In genomic region chr16:88317619-88317977, GRCh38 we compare ENCODE assay signal across 1 cellular context.
TF ChIP-seq lines count a peak whose summit lies in the region.

No MANE protein-coding gene starts in this region.

TF ChIP-seq in IMR-90, 13 proteins besides CTCF, POLR2A, EP300 and RAD21:
- TF ChIP-seq RFX5 (IDR thresholded peaks at IDR 0.05; ENCODE audit: low read depth, low read length): no peak
- no peak for TF ChIP-seq MAZ (IDR thresholded peaks at IDR 0.05; ENCODE audit: borderline replicate concordance, low read depth, low read length)
- TF ChIP-seq FOS (IDR thresholded peaks at IDR 0.05; ENCODE audit: low read depth, low read length): no peak
- TF ChIP-seq MAFK (IDR thresholded peaks at IDR 0.05; ENCODE audit: low read depth, low read length): no peak
- no peak for TF ChIP-seq CHD1 (IDR thresholded peaks at IDR 0.05; ENCODE audit: low read depth, low read length)
- no peak for TF ChIP-seq CEBPB (IDR thresholded peaks at IDR 0.05; ENCODE audit: low read depth, low read length)
- TF ChIP-seq RCOR1 (IDR thresholded peaks at IDR 0.05; ENCODE audit: insufficient replicate concordance, low read length): no peak
- TF ChIP-seq NFE2L2 (IDR thresholded peaks at IDR 0.05; ENCODE audit: low read depth, low read length): no peak
- no peak for TF ChIP-seq MXI1 (IDR thresholded peaks at IDR 0.05; ENCODE audit: borderline replicate concordance, low read depth, low read length)
- TF ChIP-seq, protein P1, sequence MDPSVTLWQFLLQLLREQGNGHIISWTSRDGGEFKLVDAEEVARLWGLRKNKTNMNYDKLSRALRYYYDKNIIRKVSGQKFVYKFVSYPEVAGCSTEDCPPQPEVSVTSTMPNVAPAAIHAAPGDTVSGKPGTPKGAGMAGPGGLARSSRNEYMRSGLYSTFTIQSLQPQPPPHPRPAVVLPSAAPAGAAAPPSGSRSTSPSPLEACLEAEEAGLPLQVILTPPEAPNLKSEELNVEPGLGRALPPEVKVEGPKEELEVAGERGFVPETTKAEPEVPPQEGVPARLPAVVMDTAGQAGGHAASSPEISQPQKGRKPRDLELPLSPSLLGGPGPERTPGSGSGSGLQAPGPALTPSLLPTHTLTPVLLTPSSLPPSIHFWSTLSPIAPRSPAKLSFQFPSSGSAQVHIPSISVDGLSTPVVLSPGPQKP (IDR thresholded peaks at IDR 0.05; ENCODE audit: borderline replicate concordance, low read depth, low read length): no peak
- TF ChIP-seq, protein P2, sequence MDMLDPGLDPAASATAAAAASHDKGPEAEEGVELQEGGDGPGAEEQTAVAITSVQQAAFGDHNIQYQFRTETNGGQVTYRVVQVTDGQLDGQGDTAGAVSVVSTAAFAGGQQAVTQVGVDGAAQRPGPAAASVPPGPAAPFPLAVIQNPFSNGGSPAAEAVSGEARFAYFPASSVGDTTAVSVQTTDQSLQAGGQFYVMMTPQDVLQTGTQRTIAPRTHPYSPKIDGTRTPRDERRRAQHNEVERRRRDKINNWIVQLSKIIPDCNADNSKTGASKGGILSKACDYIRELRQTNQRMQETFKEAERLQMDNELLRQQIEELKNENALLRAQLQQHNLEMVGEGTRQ (IDR thresholded peaks at IDR 0.05; ENCODE audit: low read depth, low read length): no peak
- TF ChIP-seq BHLHE40 (IDR thresholded peaks at IDR 0.05; ENCODE audit: low read depth, low read length): no peak
- TF ChIP-seq SMC3 (IDR thresholded peaks at IDR 0.05; ENCODE audit: low read depth, low read length): no peak
